27 cellular contexts compared by ENCODE assay signal in the genomic region with DNA sequence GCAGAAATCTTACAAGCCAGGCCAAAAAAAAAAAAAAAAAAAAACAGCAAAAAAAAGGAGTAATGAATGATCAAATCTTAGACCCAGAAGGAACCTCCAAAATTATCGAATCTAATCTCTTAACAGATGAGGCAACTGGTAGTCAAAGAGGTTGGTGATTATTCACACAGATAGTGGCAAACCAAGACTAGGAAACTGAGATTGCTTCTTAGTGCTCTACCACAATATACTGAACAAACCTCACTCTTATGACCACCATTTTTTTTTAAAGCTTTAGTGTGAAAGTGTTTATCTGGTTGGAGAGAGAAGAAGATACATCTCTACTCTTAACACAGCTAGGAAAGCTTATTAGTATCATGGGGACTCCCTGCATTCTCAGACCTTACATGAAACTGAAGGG.
"Had no signal": no experiment of that assay in that cellular context is flagged by ENCODE, and none has a peak within 500 bp of the region (broad histone marks: within the 10 kb centered on the region; RNA-seq: fewer than 3 reads in every experiment).

No MANE protein-coding gene starts in this region.

- H3K4me1 ChIP-seq: prostate gland, uterus had no signal

- H3K9me3 ChIP-seq: ascending aorta, left lung, prostate gland, right atrium auricular region, SK-N-SH, stomach, uterus had no signal

- H3K27ac Mint-ChIP-seq: activated naive CD4-positive, alpha-beta T cell treated with anti-CD3 and anti-CD28 coated beads, Interleukin-2, amount 50 U/mL, for 24 hours; T-helper 2 cell treated with Interferon-gamma antibody and Interleukin-4, amounts not matched to agents 5 μg/mL and 100 μg/mL, for 36 hours had no signal

- H3K27me3 Mint-ChIP-seq: activated naive CD4-positive, alpha-beta T cell treated with anti-CD3 and anti-CD28 coated beads, Interleukin-2, amount 50 U/mL, for 24 hours; naive thymus-derived CD8-positive, alpha-beta T cell; T-cell had no signal

- H3K9me3 Mint-ChIP-seq: activated naive CD4-positive, alpha-beta T cell treated with anti-CD3 and anti-CD28 coated beads, Interleukin-2, amount 50 U/mL, for 24 hours; mesothelial cell of epicardium; naive thymus-derived CD8-positive, alpha-beta T cell; T-cell; T-helper 2 cell treated with Interferon-gamma antibody and Interleukin-4, amounts not matched to agents 5 μg/mL and 100 μg/mL, for 36 hours had no signal

- ATAC-seq: esophagus mucosa; left lung; naive thymus-derived CD8-positive, alpha-beta T cell; T-cell had no signal

- H3K27ac ChIP-seq: ascending aorta, brain microvascular endothelial cell, hepatocyte, left lung, prostate gland, right atrium auricular region, stomach, uterus, VCaP had no signal

- H3K4me3 Mint-ChIP-seq: activated naive CD4-positive, alpha-beta T cell treated with anti-CD3 and anti-CD28 coated beads, Interleukin-2, amount 50 U/mL, for 24 hours; mesothelial cell of epicardium; naive thymus-derived CD8-positive, alpha-beta T cell; T-cell; T-helper 2 cell treated with Interferon-gamma antibody and Interleukin-4, amounts not matched to agents 5 μg/mL and 100 μg/mL, for 36 hours had no signal

- H3K27me3 ChIP-seq: ascending aorta, brain microvascular endothelial cell, hepatocyte, left lung, right atrium auricular region, stomach, uterus had no signal

- DNase-seq: activated CD4-positive, alpha-beta T cell treated with anti-CD3 and anti-CD28 coated beads for 1 hour; activated CD4-positive, alpha-beta T cell treated with anti-CD3 and anti-CD28 coated beads, Interleukin-2, amount 50 U/mL, for 4 hours; activated effector memory CD4-positive, alpha-beta T cell treated with Interleukin-2 at 50 U/mL for 16 hours; activated T-cell treated with anti-CD3 and anti-CD28 coated beads for 4 hours; brain microvascular endothelial cell; caudate nucleus; effector memory CD4-positive, alpha-beta T cell; foreskin melanocyte; glutamatergic neuron; kidney glomerular epithelial cell; left lung; naive thymus-derived CD8-positive, alpha-beta T cell; SK-N-SH; stimulated activated CD4-positive, alpha-beta T cell treated with anti-CD3 and anti-CD28 coated beads, Interleukin-4, amount 100 ng/mL, for 24 hours; stomach; T-cell; trophoblast cell; uterus had no signal

- H3K36me3 ChIP-seq: prostate gland, uterus had no signal

- H3K4me3 ChIP-seq: ascending aorta, hepatocyte, left lung, prostate gland, right atrium auricular region, stomach, uterus had no signal
